Comparison of ENCODE assay signal across 1 cellular context in the genomic region with DNA sequence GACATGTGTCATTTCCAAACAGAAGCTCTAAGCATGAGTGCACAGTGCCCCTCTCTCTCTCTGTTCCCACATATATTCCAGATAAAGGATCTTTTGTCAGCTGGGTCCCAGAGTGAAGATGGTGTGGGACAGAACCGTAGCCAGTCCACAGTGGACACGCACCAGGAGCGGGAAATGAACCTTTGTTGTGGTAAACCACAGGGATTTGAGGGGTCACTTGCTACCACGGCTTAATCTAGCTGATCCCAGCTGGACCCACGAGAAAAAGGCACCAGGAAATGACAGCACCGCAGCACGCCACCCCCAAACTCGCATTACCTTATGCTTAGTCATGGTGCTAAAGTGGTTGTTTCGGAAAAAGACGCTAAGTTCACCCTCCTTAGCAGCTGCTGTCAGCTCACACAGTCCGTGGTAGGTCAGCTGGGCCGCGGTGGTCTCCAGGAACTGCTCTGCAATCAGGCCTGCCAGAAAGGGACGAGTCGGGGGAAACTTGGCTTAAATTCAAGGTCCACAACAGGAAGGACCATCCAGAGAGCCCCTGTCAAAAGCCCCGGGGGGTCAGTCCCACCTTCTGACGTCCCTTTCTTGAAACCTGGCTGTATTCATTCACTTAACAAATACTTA.
A peak's percentile ranks its signal among the peaks of the same experiment; 100 is the strongest.
TF ChIP-seq lines count a peak whose summit lies in the region.

No MANE protein-coding gene starts in this region.

TF ChIP-seq in IMR-90, 13 proteins besides CTCF, POLR2A, EP300 and RAD21:
- TF ChIP-seq NFE2L2 (IDR thresholded peaks at IDR 0.05; ENCODE audit: low read depth, low read length) (peak; percentile 91), BHLHE40 (IDR thresholded peaks at IDR 0.05; ENCODE audit: low read depth, low read length) (peak; percentile 51), SMC3 (IDR thresholded peaks at IDR 0.05; ENCODE audit: low read depth, low read length) (no peak), MAZ (IDR thresholded peaks at IDR 0.05; ENCODE audit: borderline replicate concordance, low read depth, low read length) (no peak), MXI1 (IDR thresholded peaks at IDR 0.05; ENCODE audit: borderline replicate concordance, low read depth, low read length) (no peak), MAFK (IDR thresholded peaks at IDR 0.05; ENCODE audit: low read depth, low read length) (0 out of 2 replicates have a peak, but pooled peaks have one; percentile 19), CHD1 (IDR thresholded peaks at IDR 0.05; ENCODE audit: low read depth, low read length) (no peak), RFX5 (IDR thresholded peaks at IDR 0.05; ENCODE audit: low read depth, low read length) (no peak), RCOR1 (IDR thresholded peaks at IDR 0.05; ENCODE audit: insufficient replicate concordance, low read length) (peak; percentile 28), USF2 (IDR thresholded peaks at IDR 0.05; ENCODE audit: low read depth, low read length) (no peak; the same call in 1 of the 2 replicates), FOS (IDR thresholded peaks at IDR 0.05; ENCODE audit: low read depth, low read length) (0 out of 2 replicates have a peak, but pooled peaks have one; percentile 22), CEBPB (IDR thresholded peaks at IDR 0.05; ENCODE audit: low read depth, low read length) (no peak)
- TF ChIP-seq, protein P1, sequence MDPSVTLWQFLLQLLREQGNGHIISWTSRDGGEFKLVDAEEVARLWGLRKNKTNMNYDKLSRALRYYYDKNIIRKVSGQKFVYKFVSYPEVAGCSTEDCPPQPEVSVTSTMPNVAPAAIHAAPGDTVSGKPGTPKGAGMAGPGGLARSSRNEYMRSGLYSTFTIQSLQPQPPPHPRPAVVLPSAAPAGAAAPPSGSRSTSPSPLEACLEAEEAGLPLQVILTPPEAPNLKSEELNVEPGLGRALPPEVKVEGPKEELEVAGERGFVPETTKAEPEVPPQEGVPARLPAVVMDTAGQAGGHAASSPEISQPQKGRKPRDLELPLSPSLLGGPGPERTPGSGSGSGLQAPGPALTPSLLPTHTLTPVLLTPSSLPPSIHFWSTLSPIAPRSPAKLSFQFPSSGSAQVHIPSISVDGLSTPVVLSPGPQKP (IDR thresholded peaks at IDR 0.05; ENCODE audit: borderline replicate concordance, low read depth, low read length): no peak
